8 cellular contexts compared by ENCODE assay signal in genomic region chr1:112849425-112849966, GRCh38.
DNase-seq lines count a peak whose midpoint lies in the region; ATAC-seq and TF ChIP-seq lines count a peak whose summit lies in the region.

No MANE protein-coding gene starts in this region.

- CTCF ChIA-PET in CD8-positive, alpha-beta T cell (lab: Charles Lee), result no interaction called here
- CTCF ChIA-PET in mammary epithelial cell (lab: Charles Lee; ENCODE audit: low non-redundant PET), result interaction anchor here (0.8 kb wide), 1 partner anchor 40 kb away, joined by 5 read pairs; no protein-coding TSS in a partner anchor

- no peaks in the 10 kb centered on the region for H3K27me3 ChIP-seq in CD8-positive, alpha-beta T cell (ENCODE audit: insufficient read depth, low read length)
- no peaks in the 10 kb centered on the region for H3K27me3 ChIP-seq in mammary epithelial cell (ENCODE audit: insufficient read depth, low read length)

- no peaks in the 10 kb centered on the region for H3K4me1 ChIP-seq in CD8-positive, alpha-beta T cell (ENCODE audit: insufficient read depth, low read length)
- peaks cover 8% of the 10 kb centered on the region for H3K4me1 ChIP-seq in mammary epithelial cell (ENCODE audit: insufficient read depth, low read length)

- no peak overlapping the region for H3K27ac ChIP-seq in CD8-positive, alpha-beta T cell (ENCODE audit: low read depth, low read length)
- no peak overlapping the region for H3K27ac ChIP-seq in mammary epithelial cell (ENCODE audit: insufficient read depth, low read depth, low read length)

- no peaks in the 10 kb centered on the region for H3K36me3 ChIP-seq in CD8-positive, alpha-beta T cell (ENCODE audit: insufficient read depth, low read length)
- H3K36me3 ChIP-seq in mammary epithelial cell (ENCODE audit: insufficient read depth, low read length), result no peaks in the 10 kb centered on the region

- no peaks in the 10 kb centered on the region for H3K9me3 ChIP-seq in CD8-positive, alpha-beta T cell (ENCODE audit: low read length)
- H3K9me3 ChIP-seq in mammary epithelial cell (replicated peaks; ENCODE audit: insufficient read depth, low read length), result no peaks in the 10 kb centered on the region

- no peak for ATAC-seq in CD8-positive, alpha-beta T cell
- ATAC-seq in stimulated activated effector memory CD8-positive, alpha-beta T cell treated with anti-CD3 and anti-CD28 coated beads, Interleukin-12 subunit alpha, Interleukin-12 subunit beta, amount 100 ng/mL, for 72 hours, result no peak
- ATAC-seq in GM18858 (IDR thresholded peaks at IDR 0.05; ENCODE audit: unreplicated experiment), result no peak

- WGBS in mammary epithelial cell (ENCODE audit: low coverage, missing lambda C conversion rate), result 12% methylated on average over 15 of the region's 53 CpGs

- no peaks in the 10 kb centered on the region for H3K79me2 ChIP-seq in mammary epithelial cell (ENCODE audit: insufficient read depth, low read length)

- intact Hi-C loops in CD8-positive, alpha-beta T cell (cut with DNase I, micrococcal nuclease), result no loop called here
- intact Hi-C loops in mammary epithelial cell (cut with micrococcal nuclease), result no loop called here

- no TSS peak for BruUV-seq in mammary epithelial cell (replicated peaks; lab: Mats Ljungman, UMichigan)

- DNase-seq in CD8-positive, alpha-beta T cell, result no peak
- DNase-seq in NCI-H146 treated with DMSO at 0.1 percent for 48 hours (lab: John Stamatoyannopoulos, UW; ENCODE audit: unreplicated experiment) (peak; percentile 40), mammary epithelial cell (no peak), iris pigment epithelial cell (ENCODE audit: low read depth) (peak; percentile 74), globus pallidus (ENCODE audit: low spot score) (no peak), putamen (ENCODE audit: low spot score) (no peak)
- DNase-seq in stimulated activated effector memory CD8-positive, alpha-beta T cell treated with anti-CD3 and anti-CD28 coated beads, Interleukin-12 subunit alpha, Interleukin-12 subunit beta, amount 100 ng/mL, for 72 hours (ENCODE audit: low spot score in 2 of 2), result no peak

- peaks cover 2% of the 10 kb centered on the region for H3K4me1 Mint-ChIP-seq in CD8-positive, alpha-beta T cell (ENCODE audit: low read depth)
- H3K4me1 Mint-ChIP-seq in stimulated activated effector memory CD8-positive, alpha-beta T cell treated with anti-CD3 and anti-CD28 coated beads, Interleukin-12 subunit alpha, Interleukin-12 subunit beta, amount 100 ng/mL, for 72 hours, result no peaks in the 10 kb centered on the region

- peak overlapping the region; percentile 11 for H3K4me3 Mint-ChIP-seq in CD8-positive, alpha-beta T cell
- peak overlapping the region; percentile 27 for H3K4me3 Mint-ChIP-seq in stimulated activated effector memory CD8-positive, alpha-beta T cell treated with anti-CD3 and anti-CD28 coated beads, Interleukin-12 subunit alpha, Interleukin-12 subunit beta, amount 100 ng/mL, for 72 hours

- peaks cover 31% of the 10 kb centered on the region for H3K27me3 Mint-ChIP-seq in CD8-positive, alpha-beta T cell (ENCODE audit: low read depth)

- no peak overlapping the region for H3K27ac Mint-ChIP-seq in CD8-positive, alpha-beta T cell
- H3K27ac Mint-ChIP-seq in stimulated activated effector memory CD8-positive, alpha-beta T cell treated with anti-CD3 and anti-CD28 coated beads, Interleukin-12 subunit alpha, Interleukin-12 subunit beta, amount 100 ng/mL, for 72 hours, result no peak overlapping the region

- in situ Hi-C loops in mammary epithelial cell (cut with MboI; ENCODE audit: low sequenced_read_pairs in 2 of 2), result no loop called here

- no peaks in the 10 kb centered on the region for H3K9me3 Mint-ChIP-seq in CD8-positive, alpha-beta T cell
- H3K9me3 Mint-ChIP-seq in stimulated activated effector memory CD8-positive, alpha-beta T cell treated with anti-CD3 and anti-CD28 coated beads, Interleukin-12 subunit alpha, Interleukin-12 subunit beta, amount 100 ng/mL, for 72 hours, result no peaks in the 10 kb centered on the region

- no peaks in the 10 kb centered on the region for H4K20me1 ChIP-seq in mammary epithelial cell (ENCODE audit: insufficient read depth, low read length)

- no peak for TF ChIP-seq CTCF in CD8-positive, alpha-beta T cell (IDR thresholded peaks at IDR 0.05)
- TF ChIP-seq CTCF in mammary epithelial cell (conservative IDR thresholded peaks at IDR 0.05 in 1 of 2, IDR thresholded peaks at IDR 0.05 in 1 of 2; ENCODE audit: extremely low read depth in 1 of 2, insufficient read depth in 1 of 2, low read depth in 1 of 2, low read length in 2 of 2), result no peak

- H3K4me2 ChIP-seq in mammary epithelial cell (ENCODE audit: insufficient read depth, low read depth, low read length), result peak overlapping the region; percentile 84

- H3K9ac ChIP-seq in mammary epithelial cell (ENCODE audit: insufficient read depth, low read length), result no peak overlapping the region

- no peaks in the 10 kb centered on the region for H3K36me3 Mint-ChIP-seq in CD8-positive, alpha-beta T cell
- H3K36me3 Mint-ChIP-seq in stimulated activated effector memory CD8-positive, alpha-beta T cell treated with anti-CD3 and anti-CD28 coated beads, Interleukin-12 subunit alpha, Interleukin-12 subunit beta, amount 100 ng/mL, for 72 hours, result no peaks in the 10 kb centered on the region

- dilution Hi-C loops in mammary epithelial cell (cut with HindIII; ENCODE audit: low sequenced_read_pairs), result no loop called here

- H3K4me3 ChIP-seq in CD8-positive, alpha-beta T cell (ENCODE audit: low read depth, low read length), result no peak overlapping the region
- H3K4me3 ChIP-seq in mammary epithelial cell (replicated peaks in 1 of 3; ENCODE audit: insufficient read depth in 1 of 3, low read depth in 2 of 3, low read length in 3 of 3), result peak overlapping the region in 2 of 3 experiments; percentile 24 to 36

- peak overlapping the region; percentile 90 for H2AFZ ChIP-seq in mammary epithelial cell (ENCODE audit: low read depth, low read length)

- POLR2A ChIA-PET in CD8-positive, alpha-beta T cell (lab: Charles Lee), result no interaction called here

Comparison
In these comparisons a context has a peak if more than half of its experiments do, and no peak if none do; other contexts are left out.
1. DNase-seq: peak in NCI-H146 treated with DMSO at 0.1 percent for 48 hours (single experiment) and iris pigment epithelial cell (single experiment); none in CD8-positive, alpha-beta T cell (0 of 7), mammary epithelial cell (single experiment), stimulated activated effector memory CD8-positive, alpha-beta T cell treated with anti-CD3 and anti-CD28 coated beads, Interleukin-12 subunit alpha, Interleukin-12 subunit beta, amount 100 ng/mL, for 72 hours (0 of 2), globus pallidus (single experiment) and putamen (single experiment).